ENCODE assay signal across 16 cellular contexts in the genomic region with DNA sequence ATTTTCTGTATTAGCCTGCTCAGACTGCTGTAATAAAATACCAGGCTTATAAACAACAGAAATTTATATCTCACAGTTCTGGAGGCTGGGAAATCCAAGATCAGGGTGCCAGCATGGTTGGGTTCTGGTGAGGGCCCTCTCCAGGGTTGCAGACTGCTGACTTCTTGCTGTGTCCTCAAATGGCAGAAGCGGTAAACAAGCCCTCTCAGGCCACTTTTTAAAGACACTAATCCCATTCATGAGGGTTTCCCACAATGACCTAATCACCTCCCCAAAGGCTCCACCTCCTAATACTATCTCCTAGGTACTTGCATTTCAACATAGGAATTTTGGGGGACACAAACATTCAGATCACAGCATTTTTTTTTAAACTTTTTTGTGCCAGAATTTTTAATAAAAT.
"Had no signal": no experiment of that assay in that cellular context is flagged by ENCODE, and none has a peak within 500 bp of the region (broad histone marks: within the 10 kb centered on the region; RNA-seq: fewer than 3 reads in every experiment).

No MANE protein-coding gene starts in this region.

- H3K27ac ChIP-seq: esophagus muscularis mucosa, prostate gland, right atrium auricular region, stomach had no signal

- H3K9me3 Mint-ChIP-seq: activated CD4-positive, alpha-beta memory T cell treated with anti-CD3 and anti-CD28 coated beads, Interleukin-2, amount 10 ng/mL, durations not matched to agents 7 days and 5 days; activated naive CD8-positive, alpha-beta T cell treated with anti-CD3 and anti-CD28 coated beads, Interleukin-2, amount 10 ng/mL, durations not matched to agents 7 days and 5 days; activated T-helper 17 cell treated with anti-CD3 and anti-CD28 coated beads, Interleukin-2, amount 50 U/mL, for 72 hours; memory B cell; stimulated activated effector memory CD8-positive, alpha-beta T cell treated with anti-CD3 and anti-CD28 coated beads, Interleukin-12 subunit alpha, Interleukin-12 subunit beta, amount 100 ng/mL, for 72 hours; type B pancreatic cell had no signal

- H3K27me3 ChIP-seq: esophagus muscularis mucosa, right atrium auricular region, stomach had no signal

- H3K9me3 ChIP-seq: esophagus muscularis mucosa, prostate gland, right atrium auricular region, stomach had no signal

- H3K4me1 Mint-ChIP-seq: activated CD4-positive, alpha-beta memory T cell treated with anti-CD3 and anti-CD28 coated beads, Interleukin-2, amount 10 ng/mL, durations not matched to agents 7 days and 5 days; activated CD4-positive, alpha-beta T cell treated with anti-CD3 and anti-CD28 coated beads for 36 hours; activated T-helper 17 cell treated with anti-CD3 and anti-CD28 coated beads, Interleukin-2, amount 50 U/mL, for 72 hours; memory B cell; stimulated activated effector memory CD8-positive, alpha-beta T cell treated with anti-CD3 and anti-CD28 coated beads, Interleukin-12 subunit alpha, Interleukin-12 subunit beta, amount 100 ng/mL, for 72 hours had no signal

- H3K4me1 ChIP-seq: esophagus muscularis mucosa, prostate gland, right atrium auricular region, stomach had no signal

- H3K4me3 Mint-ChIP-seq: activated CD4-positive, alpha-beta memory T cell treated with anti-CD3 and anti-CD28 coated beads, Interleukin-2, amount 10 ng/mL, durations not matched to agents 7 days and 5 days; activated CD4-positive, alpha-beta T cell treated with anti-CD3 and anti-CD28 coated beads for 36 hours; activated CD8-positive, alpha-beta memory T cell treated with anti-CD3 and anti-CD28 coated beads, Interleukin-2, amount 10 ng/mL, durations not matched to agents 7 days and 5 days; activated naive CD8-positive, alpha-beta T cell treated with anti-CD3 and anti-CD28 coated beads, Interleukin-2, amount 10 ng/mL, durations not matched to agents 7 days and 5 days; activated T-helper 17 cell treated with anti-CD3 and anti-CD28 coated beads, Interleukin-2, amount 50 U/mL, for 72 hours; memory B cell; stimulated activated effector memory CD8-positive, alpha-beta T cell treated with anti-CD3 and anti-CD28 coated beads, Interleukin-12 subunit alpha, Interleukin-12 subunit beta, amount 100 ng/mL, for 72 hours; type B pancreatic cell had no signal

- H3K36me3 ChIP-seq: prostate gland had no signal

- H3K27ac Mint-ChIP-seq: activated CD4-positive, alpha-beta memory T cell treated with anti-CD3 and anti-CD28 coated beads, Interleukin-2, amount 10 ng/mL, durations not matched to agents 7 days and 5 days; activated CD4-positive, alpha-beta T cell treated with anti-CD3 and anti-CD28 coated beads for 36 hours; activated CD8-positive, alpha-beta memory T cell treated with anti-CD3 and anti-CD28 coated beads, Interleukin-2, amount 10 ng/mL, durations not matched to agents 7 days and 5 days; activated naive CD8-positive, alpha-beta T cell treated with anti-CD3 and anti-CD28 coated beads, Interleukin-2, amount 10 ng/mL, durations not matched to agents 7 days and 5 days; activated T-helper 17 cell treated with anti-CD3 and anti-CD28 coated beads, Interleukin-2, amount 50 U/mL, for 72 hours; memory B cell; stimulated activated effector memory CD8-positive, alpha-beta T cell treated with anti-CD3 and anti-CD28 coated beads, Interleukin-12 subunit alpha, Interleukin-12 subunit beta, amount 100 ng/mL, for 72 hours; type B pancreatic cell had no signal

- H3K27me3 Mint-ChIP-seq: activated CD4-positive, alpha-beta memory T cell treated with anti-CD3 and anti-CD28 coated beads, Interleukin-2, amount 10 ng/mL, durations not matched to agents 7 days and 5 days; activated CD4-positive, alpha-beta T cell treated with anti-CD3 and anti-CD28 coated beads for 36 hours; activated CD8-positive, alpha-beta memory T cell treated with anti-CD3 and anti-CD28 coated beads, Interleukin-2, amount 10 ng/mL, durations not matched to agents 7 days and 5 days; activated naive CD8-positive, alpha-beta T cell treated with anti-CD3 and anti-CD28 coated beads, Interleukin-2, amount 10 ng/mL, durations not matched to agents 7 days and 5 days; activated T-helper 17 cell treated with anti-CD3 and anti-CD28 coated beads, Interleukin-2, amount 50 U/mL, for 72 hours; memory B cell; type B pancreatic cell had no signal

- ATAC-seq: activated CD4-positive, alpha-beta T cell treated with anti-CD3 and anti-CD28 coated beads for 36 hours; activated CD8-positive, alpha-beta memory T cell treated with anti-CD3 and anti-CD28 coated beads, Interleukin-2, amount 10 ng/mL, durations not matched to agents 7 days and 5 days; activated T-helper 17 cell treated with anti-CD3 and anti-CD28 coated beads, Interleukin-2, amount 50 U/mL, for 72 hours; stimulated activated effector memory CD8-positive, alpha-beta T cell treated with anti-CD3 and anti-CD28 coated beads, Interleukin-12 subunit alpha, Interleukin-12 subunit beta, amount 100 ng/mL, for 72 hours had no signal

- DNase-seq: activated CD4-positive, alpha-beta memory T cell treated with anti-CD3 and anti-CD28 coated beads, Interleukin-2, amount 10 ng/mL, durations not matched to agents 7 days and 5 days; activated CD4-positive, alpha-beta T cell treated with anti-CD3 and anti-CD28 coated beads for 36 hours; activated CD8-positive, alpha-beta memory T cell treated with anti-CD3 and anti-CD28 coated beads, Interleukin-2, amount 10 ng/mL, durations not matched to agents 7 days and 5 days; activated naive CD4-positive, alpha-beta T cell treated with Interleukin-2 at 50 U/mL for 16 hours; activated naive CD8-positive, alpha-beta T cell treated with anti-CD3 and anti-CD28 coated beads, Interleukin-2, amount 10 ng/mL, durations not matched to agents 7 days and 5 days; cortex of kidney; small intestine; stimulated activated CD4-positive, alpha-beta T cell treated with anti-CD3 and anti-CD28 coated beads, Interleukin-4, amount 100 ng/mL, for 24 hours; stomach had no signal

- H3K4me3 ChIP-seq: esophagus muscularis mucosa, prostate gland, right atrium auricular region, stomach had no signal
